Comparison of ENCODE assay signal across 1 cellular context in the genomic region with DNA sequence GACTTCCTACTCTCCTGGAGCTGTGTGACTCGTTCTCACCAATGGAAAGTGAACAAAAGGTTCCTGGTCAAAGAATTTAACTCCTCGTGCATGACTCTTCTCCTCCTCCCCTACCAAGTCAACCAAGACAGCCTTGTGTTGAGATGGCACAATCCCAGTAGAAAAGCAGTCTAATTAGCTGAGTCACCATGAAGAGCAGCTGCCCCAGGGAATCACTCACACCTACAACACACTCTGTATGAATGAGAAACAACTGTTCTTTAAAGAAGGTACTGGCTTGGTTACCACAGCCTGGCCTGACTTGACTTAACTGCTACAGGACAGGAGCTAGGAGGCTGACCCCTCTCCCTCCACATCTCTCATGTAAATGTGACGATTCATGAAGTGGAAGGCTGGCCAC.
TF ChIP-seq lines count a peak whose summit lies in the region.

No MANE protein-coding gene starts in this region.

TF ChIP-seq in GM23338, 12 proteins besides CTCF, POLR2A, EP300 and RAD21:
- TF ChIP-seq, protein P1, sequence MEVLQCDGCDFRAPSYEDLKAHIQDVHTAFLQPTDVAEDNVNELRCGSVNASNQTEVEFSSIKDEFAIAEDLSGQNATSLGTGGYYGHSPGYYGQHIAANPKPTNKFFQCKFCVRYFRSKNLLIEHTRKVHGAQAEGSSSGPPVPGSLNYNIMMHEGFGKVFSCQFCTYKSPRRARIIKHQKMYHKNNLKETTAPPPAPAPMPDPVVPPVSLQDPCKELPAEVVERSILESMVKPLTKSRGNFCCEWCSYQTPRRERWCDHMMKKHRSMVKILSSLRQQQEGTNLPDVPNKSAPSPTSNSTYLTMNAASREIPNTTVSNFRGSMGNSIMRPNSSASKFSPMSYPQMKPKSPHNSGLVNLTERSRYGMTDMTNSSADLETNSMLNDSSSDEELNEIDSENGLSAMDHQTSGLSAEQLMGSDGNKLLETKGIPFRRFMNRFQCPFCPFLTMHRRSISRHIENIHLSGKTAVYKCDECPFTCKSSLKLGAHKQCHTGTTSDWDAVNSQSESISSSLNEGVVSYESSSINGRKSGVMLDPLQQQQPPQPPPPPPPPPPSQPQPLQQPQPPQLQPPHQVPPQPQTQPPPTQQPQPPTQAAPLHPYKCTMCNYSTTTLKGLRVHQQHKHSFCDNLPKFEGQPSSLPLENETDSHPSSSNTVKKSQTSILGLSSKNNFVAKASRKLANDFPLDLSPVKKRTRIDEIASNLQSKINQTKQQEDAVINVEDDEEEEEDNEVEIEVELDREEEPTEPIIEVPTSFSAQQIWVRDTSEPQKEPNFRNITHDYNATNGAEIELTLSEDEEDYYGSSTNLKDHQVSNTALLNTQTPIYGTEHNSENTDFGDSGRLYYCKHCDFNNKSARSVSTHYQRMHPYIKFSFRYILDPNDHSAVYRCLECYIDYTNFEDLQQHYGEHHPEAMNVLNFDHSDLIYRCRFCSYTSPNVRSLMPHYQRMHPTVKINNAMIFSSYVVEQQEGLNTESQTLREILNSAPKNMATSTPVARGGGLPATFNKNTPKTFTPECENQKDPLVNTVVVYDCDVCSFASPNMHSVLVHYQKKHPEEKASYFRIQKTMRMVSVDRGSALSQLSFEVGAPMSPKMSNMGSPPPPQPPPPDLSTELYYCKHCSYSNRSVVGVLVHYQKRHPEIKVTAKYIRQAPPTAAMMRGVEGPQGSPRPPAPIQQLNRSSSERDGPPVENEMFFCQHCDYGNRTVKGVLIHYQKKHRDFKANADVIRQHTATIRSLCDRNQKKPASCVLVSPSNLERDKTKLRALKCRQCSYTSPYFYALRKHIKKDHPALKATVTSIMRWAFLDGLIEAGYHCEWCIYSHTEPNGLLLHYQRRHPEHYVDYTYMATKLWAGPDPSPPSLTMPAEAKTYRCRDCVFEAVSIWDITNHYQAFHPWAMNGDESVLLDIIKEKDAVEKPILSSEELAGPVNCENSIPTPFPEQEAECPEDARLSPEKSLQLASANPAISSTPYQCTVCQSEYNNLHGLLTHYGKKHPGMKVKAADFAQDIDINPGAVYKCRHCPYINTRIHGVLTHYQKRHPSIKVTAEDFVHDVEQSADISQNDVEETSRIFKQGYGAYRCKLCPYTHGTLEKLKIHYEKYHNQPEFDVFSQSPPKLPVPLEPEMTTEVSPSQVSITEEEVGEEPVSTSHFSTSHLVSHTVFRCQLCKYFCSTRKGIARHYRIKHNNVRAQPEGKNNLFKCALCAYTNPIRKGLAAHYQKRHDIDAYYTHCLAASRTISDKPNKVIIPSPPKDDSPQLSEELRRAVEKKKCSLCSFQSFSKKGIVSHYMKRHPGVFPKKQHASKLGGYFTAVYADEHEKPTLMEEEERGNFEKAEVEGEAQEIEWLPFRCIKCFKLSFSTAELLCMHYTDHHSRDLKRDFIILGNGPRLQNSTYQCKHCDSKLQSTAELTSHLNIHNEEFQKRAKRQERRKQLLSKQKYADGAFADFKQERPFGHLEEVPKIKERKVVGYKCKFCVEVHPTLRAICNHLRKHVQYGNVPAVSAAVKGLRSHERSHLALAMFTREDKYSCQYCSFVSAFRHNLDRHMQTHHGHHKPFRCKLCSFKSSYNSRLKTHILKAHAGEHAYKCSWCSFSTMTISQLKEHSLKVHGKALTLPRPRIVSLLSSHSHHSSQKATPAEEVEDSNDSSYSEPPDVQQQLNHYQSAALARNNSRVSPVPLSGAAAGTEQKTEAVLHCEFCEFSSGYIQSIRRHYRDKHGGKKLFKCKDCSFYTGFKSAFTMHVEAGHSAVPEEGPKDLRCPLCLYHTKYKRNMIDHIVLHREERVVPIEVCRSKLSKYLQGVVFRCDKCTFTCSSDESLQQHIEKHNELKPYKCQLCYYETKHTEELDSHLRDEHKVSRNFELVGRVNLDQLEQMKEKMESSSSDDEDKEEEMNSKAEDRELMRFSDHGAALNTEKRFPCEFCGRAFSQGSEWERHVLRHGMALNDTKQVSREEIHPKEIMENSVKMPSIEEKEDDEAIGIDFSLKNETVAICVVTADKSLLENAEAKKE (CRISPR knock-in tag; IDR thresholded peaks at IDR 0.05) = no peak
- no peak for TF ChIP-seq CREB1 (CRISPR knock-in tag; IDR thresholded peaks at IDR 0.05; ENCODE audit: low read depth)
- no peak for TF ChIP-seq EZH2 (IDR thresholded peaks at IDR 0.05; ENCODE audit: low read depth, unreplicated experiment)
- TF ChIP-seq POLR2AphosphoS5 (IDR thresholded peaks at IDR 0.05; ENCODE audit: low read depth) = no peak
- no peak for TF ChIP-seq ZNF114 (CRISPR knock-in tag; IDR thresholded peaks at IDR 0.05)
- TF ChIP-seq NANOG (IDR thresholded peaks at IDR 0.05; ENCODE audit: borderline replicate concordance) = no peak
- TF ChIP-seq, protein P2, sequence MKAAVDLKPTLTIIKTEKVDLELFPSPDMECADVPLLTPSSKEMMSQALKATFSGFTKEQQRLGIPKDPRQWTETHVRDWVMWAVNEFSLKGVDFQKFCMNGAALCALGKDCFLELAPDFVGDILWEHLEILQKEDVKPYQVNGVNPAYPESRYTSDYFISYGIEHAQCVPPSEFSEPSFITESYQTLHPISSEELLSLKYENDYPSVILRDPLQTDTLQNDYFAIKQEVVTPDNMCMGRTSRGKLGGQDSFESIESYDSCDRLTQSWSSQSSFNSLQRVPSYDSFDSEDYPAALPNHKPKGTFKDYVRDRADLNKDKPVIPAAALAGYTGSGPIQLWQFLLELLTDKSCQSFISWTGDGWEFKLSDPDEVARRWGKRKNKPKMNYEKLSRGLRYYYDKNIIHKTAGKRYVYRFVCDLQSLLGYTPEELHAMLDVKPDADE (IDR thresholded peaks at IDR 0.05) = no peak
- no peak for TF ChIP-seq JUNB (IDR thresholded peaks at IDR 0.05; ENCODE audit: unreplicated experiment)
- TF ChIP-seq STAT1 (IDR thresholded peaks at IDR 0.05; ENCODE audit: unreplicated experiment) = no peak
- TF ChIP-seq EZH2phosphoT487 (IDR thresholded peaks at IDR 0.05; ENCODE audit: unreplicated experiment) = no peak
- no peak for TF ChIP-seq REST (IDR thresholded peaks at IDR 0.05; ENCODE audit: unreplicated experiment)
- TF ChIP-seq ZNF331 (CRISPR knock-in tag; IDR thresholded peaks at IDR 0.05; ENCODE audit: low read depth) = no peak
